In genomic region chr16:11010576-11011221, GRCh38 we compare ENCODE assay signal across 30 cellular contexts.
DNase-seq lines count a peak whose midpoint lies in the region; ATAC-seq, FAIRE-seq and TF ChIP-seq lines count a peak whose summit lies in the region.
"Had no signal": no experiment of that assay in that cellular context is flagged by ENCODE, and none has a peak within 500 bp of the region (broad histone marks: within the 10 kb centered on the region; RNA-seq: fewer than 3 reads in every experiment).

No MANE protein-coding gene starts in this region.

- peak overlapping the region; percentile 49 for H3K27ac Mint-ChIP-seq in T-helper 17 cell
- H3K27ac Mint-ChIP-seq: activated naive CD8-positive, alpha-beta T cell; activated T-helper 17 cell treated with anti-CD3 and anti-CD28 coated beads, Interleukin-2, amount 50 U/mL, for 72 hours; H9 had no signal

- H3K4me1 ChIP-seq in A549 (peaks cover 9% of the 10 kb centered on the region; the same call in 2 of the 3 replicates), gastroesophageal sphincter (no peaks in the 10 kb centered on the region), psoas muscle (peaks cover 6% of the 10 kb centered on the region)
- H3K4me1 ChIP-seq: uterus had no signal

- peaks cover 14% of the 10 kb centered on the region for H3K36me3 Mint-ChIP-seq in T-helper 17 cell (ENCODE audit: low read depth)

- TF ChIP-seq RAD21 in A549 (conservative IDR thresholded peaks at IDR 0.05 in 1 of 2, IDR thresholded peaks at IDR 0.05 in 1 of 2) = no peak

- POLR2A ChIA-PET in A549 (lab: Yijun Ruan, JAX) = no interaction called here

- DNase-seq in A549 (ENCODE audit: low read depth in 1 of 2, low spot score in 1 of 2) (no peak), T-helper 17 cell (no peak), psoas muscle (peak; percentile 75 to 84), GM19240 (ENCODE audit: insufficient read length, low spot score) (no peak), SKM-1 treated with dmso at 0.1 percent for 144 hours (lab: John Stamatoyannopoulos, UW; ENCODE audit: unreplicated experiment) (no peak), omental fat pad (ENCODE audit: low spot score) (no peak)
- no peak for DNase-seq in activated CD4-positive, CD25-positive, alpha-beta regulatory T cell (lab: John Stamatoyannopoulos, UW)
- DNase-seq: activated CD4-positive, alpha-beta T cell treated with anti-CD3 and anti-CD28 coated beads, Interleukin-2, amount 50 U/mL, for 4 hours; activated CD8-positive, alpha-beta memory T cell treated with anti-CD3 and anti-CD28 coated beads, Interleukin-2, amount 50 U/mL, for 48 hours; C1 segment of cervical spinal cord; Calu3; cerebellar nuclear complex; DND-41; H9; hypothalamus; NCI-H1092; NCI-H2081 treated with DMSO at 0.1 percent for 48 hours; NCI-H345; NCI-H82; ovary; SK-N-SH; substantia nigra had no signal

- H3K27me3 ChIP-seq in gastroesophageal sphincter (no peaks in the 10 kb centered on the region), psoas muscle (ENCODE audit: insufficient read depth in 3 of 3, low read length in 2 of 3) (no peaks in the 10 kb centered on the region)
- H3K27me3 ChIP-seq: ovary, uterus had no signal

- H3K27ac ChIP-seq in A549 (no peak overlapping the region; a peak in 1 of 6 replicates), gastroesophageal sphincter (peak overlapping the region in 1 of 4 donors; percentile 23), psoas muscle (no peak overlapping the region)
- H3K27ac ChIP-seq: ovary, uterus, VCaP had no signal

- 83% methylated on average over 12 of the region's 12 CpGs for WGBS in A549 (ENCODE audit: missing lambda C conversion rate)
- WGBS in gastroesophageal sphincter (ENCODE audit: low coverage in 1 of 2), 2 donors = 81 to 96% methylated on average over 11 to 12 of the region's 12 CpGs
- WGBS in psoas muscle, 3 donors = 47 to 64% (median 50%) methylated on average over 12 of the region's 12 CpGs

- intact Hi-C loops in psoas muscle (cut with DNase I) = no loop called here

- FAIRE-seq in A549 (lab: Jason Lieb, UNC) = no peak
- FAIRE-seq: astrocyte, endothelial cell of umbilical vein had no signal

- no peak overlapping the region for H3K4me3 Mint-ChIP-seq in T-helper 17 cell
- H3K4me3 Mint-ChIP-seq: activated naive CD8-positive, alpha-beta T cell; activated T-helper 17 cell treated with anti-CD3 and anti-CD28 coated beads, Interleukin-2, amount 50 U/mL, for 72 hours; H9; natural killer cell treated with Interleukin-12 subunit alpha and Interleukin-12 subunit beta and Interleukin-15 and Interleukin-18, amount 100 ng/mL, for 72 hours had no signal

- H3K9me3 ChIP-seq in A549 (no peaks in the 10 kb centered on the region), T-helper 17 cell (ENCODE audit: control insufficient read depth, low read length, poor library complexity, severe bottlenecking) (no peaks in the 10 kb centered on the region), gastroesophageal sphincter (no peaks in the 10 kb centered on the region), psoas muscle (no peaks in the 10 kb centered on the region)
- H3K9me3 ChIP-seq: ovary, SK-N-SH, uterus had no signal

- no peak for TF ChIP-seq EP300 in A549 (IDR thresholded peaks at IDR 0.05)
- no peak for TF ChIP-seq EP300 in gastroesophageal sphincter (IDR thresholded peaks at IDR 0.05)

- TF ChIP-seq POLR2A in A549 (IDR thresholded peaks at IDR 0.05; ENCODE audit: low read length) (no peak), gastroesophageal sphincter (IDR thresholded peaks at IDR 0.05) (no peak)

- H3K4me1 Mint-ChIP-seq in T-helper 17 cell = peaks cover 13% of the 10 kb centered on the region

- no peak overlapping the region for H3K4me3 ChIP-seq in A549
- no peak overlapping the region for H3K4me3 ChIP-seq in gastroesophageal sphincter
- H3K4me3 ChIP-seq in psoas muscle = no peak overlapping the region
- H3K4me3 ChIP-seq: ovary, uterus had no signal

- H3K4me2 ChIP-seq in A549 = no peak overlapping the region
- H3K4me2 ChIP-seq: SK-N-SH had no signal

- TF ChIP-seq CTCF in A549 (IDR thresholded peaks at IDR 0.05) (no peak), gastroesophageal sphincter (IDR thresholded peaks at IDR 0.05) (no peak), psoas muscle (IDR thresholded peaks at IDR 0.05) (no peak), omental fat pad (IDR thresholded peaks at IDR 0.05) (no peak)

- CTCF ChIA-PET in A549 (lab: Yijun Ruan, JAX) = no interaction called here

- H3K27me3 Mint-ChIP-seq in T-helper 17 cell = no peaks in the 10 kb centered on the region
- H3K27me3 Mint-ChIP-seq: activated naive CD8-positive, alpha-beta T cell; activated T-helper 17 cell treated with anti-CD3 and anti-CD28 coated beads, Interleukin-2, amount 50 U/mL, for 72 hours; natural killer cell treated with Interleukin-12 subunit alpha and Interleukin-12 subunit beta and Interleukin-15 and Interleukin-18, amount 100 ng/mL, for 72 hours had no signal

- H3K36me3 ChIP-seq in gastroesophageal sphincter = peaks cover 0 to 6% of the 10 kb centered on the region in 2 donors
- no peaks in the 10 kb centered on the region for H3K36me3 ChIP-seq in psoas muscle (ENCODE audit: insufficient read depth in 1 of 2, low read depth in 1 of 2)
- H3K36me3 ChIP-seq: ovary, uterus had no signal

- ATAC-seq in A549 (no peak), T-helper 17 cell (no peak), gastroesophageal sphincter (peak; percentile 92), psoas muscle (peak; percentile 37 to 96 (median 94)), omental fat pad (ENCODE audit: low FRiP score) (no peak)
- ATAC-seq: activated T-helper 17 cell treated with anti-CD3 and anti-CD28 coated beads, Interleukin-2, amount 50 U/mL, for 72 hours; natural killer cell treated with Interleukin-12 subunit alpha and Interleukin-12 subunit beta and Interleukin-15 and Interleukin-18, amount 100 ng/mL, for 72 hours had no signal

TF ChIP-seq in A549, 52 proteins besides CTCF, POLR2A, EP300 and RAD21:
- TF ChIP-seq ESRRA (IDR thresholded peaks at IDR 0.05; ENCODE audit: borderline replicate concordance, low read length) (no peak), USF2 (IDR thresholded peaks at IDR 0.05) (0 out of 2 replicates have a peak, but pooled peaks have one; percentile 40), ELK1 (IDR thresholded peaks at IDR 0.05; ENCODE audit: low read depth, low read length) (no peak), PHF8 (IDR thresholded peaks at IDR 0.05; ENCODE audit: borderline replicate concordance, low read depth) (no peak)

Comparison
In these comparisons a context has a peak if more than half of its experiments do, and no peak if none do; other contexts are left out.
1. ATAC-seq: peak in gastroesophageal sphincter (single experiment) and psoas muscle (4 of 4); none in A549 (0 of 2), T-helper 17 cell (single experiment) and omental fat pad (single experiment).
2. DNase-seq: peak in psoas muscle (2 of 2); none in A549 (0 of 2), T-helper 17 cell (0 of 3), GM19240 (single experiment), SKM-1 treated with dmso at 0.1 percent for 144 hours (single experiment), activated CD4-positive, CD25-positive, alpha-beta regulatory T cell (0 of 4) and omental fat pad (single experiment).